In genomic region chr5:111234125-111234524, GRCh38 we compare ENCODE assay signal across 16 cellular contexts.
DNase-seq lines count a peak whose midpoint lies in the region; ATAC-seq and TF ChIP-seq lines count a peak whose summit lies in the region.
"Had no signal": no experiment of that assay in that cellular context is flagged by ENCODE, and none has a peak within 500 bp of the region (broad histone marks: within the 10 kb centered on the region; RNA-seq: fewer than 3 reads in every experiment).

No MANE protein-coding gene starts in this region.

- H3K9ac ChIP-seq in OCI-LY1 (ENCODE audit: low read length) = peak overlapping the region; percentile 61

- no peaks in the 10 kb centered on the region for H3K27me3 Mint-ChIP-seq in activated T-cell treated with anti-CD3 and anti-CD28 coated beads, Interleukin-2, amount 50 U/mL, for 24 hours
- H3K27me3 Mint-ChIP-seq in memory B cell = peaks cover 3% of the 10 kb centered on the region
- H3K27me3 Mint-ChIP-seq: activated B cell treated with CpG ODN at 0.5 μM for 24 hours had no signal

- H2AFZ ChIP-seq in OCI-LY1 (ENCODE audit: low read length) = no peak overlapping the region

- H3F3A ChIP-seq in OCI-LY1 (ENCODE audit: insufficient read depth, low read length) = peaks cover 14% of the 10 kb centered on the region; the same call in 1 of the 2 replicates

- no peaks in the 10 kb centered on the region for H4K20me1 ChIP-seq in OCI-LY1 (ENCODE audit: insufficient read depth, low read length)

- H3K4me3 ChIP-seq in OCI-LY1 (ENCODE audit: low read depth, low read length, poor library complexity, severe bottlenecking) = peak overlapping the region; percentile 43
- H3K4me3 ChIP-seq: cardiac muscle cell, HAP-1, mucosa of descending colon, psoas muscle had no signal

- peak; percentile 28 for ATAC-seq in HG02610 (IDR thresholded peaks at IDR 0.05; ENCODE audit: unreplicated experiment)
- no peak for ATAC-seq in memory B cell (ENCODE audit: low read depth)
- ATAC-seq: mucosa of descending colon, psoas muscle had no signal

- H3K79me2 ChIP-seq in OCI-LY1 (ENCODE audit: insufficient read depth, low read length) = peaks cover 99% of the 10 kb centered on the region

- peak overlapping the region; percentile 98 for H3K27ac ChIP-seq in OCI-LY1 (ENCODE audit: low read depth, low read length, poor library complexity, severe bottlenecking)
- H3K27ac ChIP-seq: cardiac muscle cell, psoas muscle had no signal

- no peaks in the 10 kb centered on the region for H3K9me3 Mint-ChIP-seq in activated T-cell treated with anti-CD3 and anti-CD28 coated beads, Interleukin-2, amount 50 U/mL, for 24 hours
- H3K9me3 Mint-ChIP-seq in memory B cell = no peaks in the 10 kb centered on the region
- H3K9me3 Mint-ChIP-seq: activated B cell treated with CpG ODN at 0.5 μM for 24 hours had no signal

- no peaks in the 10 kb centered on the region for H3K27me3 ChIP-seq in OCI-LY1 (ENCODE audit: insufficient read depth, low read length)
- H3K27me3 ChIP-seq: cardiac muscle cell had no signal

- no peaks in the 10 kb centered on the region for H3K9me2 ChIP-seq in OCI-LY1 (ENCODE audit: low read depth, low read length)

- no peaks in the 10 kb centered on the region for H3K9me3 ChIP-seq in OCI-LY1 (ENCODE audit: low read length)
- H3K9me3 ChIP-seq: HAP-1, mucosa of descending colon, psoas muscle had no signal

- H3K4me3 Mint-ChIP-seq in activated T-cell treated with anti-CD3 and anti-CD28 coated beads, Interleukin-2, amount 50 U/mL, for 24 hours = peak overlapping the region; percentile 42
- peak overlapping the region; percentile 53 for H3K4me3 Mint-ChIP-seq in memory B cell
- H3K4me3 Mint-ChIP-seq: activated B cell treated with CpG ODN at 0.5 μM for 24 hours had no signal

- H3K4me1 Mint-ChIP-seq in activated T-cell treated with anti-CD3 and anti-CD28 coated beads, Interleukin-2, amount 50 U/mL, for 24 hours (ENCODE audit: low read depth) = peaks cover 94% of the 10 kb centered on the region
- H3K4me1 Mint-ChIP-seq in memory B cell = peaks cover 7% of the 10 kb centered on the region

- TF ChIP-seq CTCF in OCI-LY1 (IDR thresholded peaks at IDR 0.05; ENCODE audit: low read length) = no peak

- peaks cover 7% of the 10 kb centered on the region for H3K36me3 Mint-ChIP-seq in activated T-cell treated with anti-CD3 and anti-CD28 coated beads, Interleukin-2, amount 50 U/mL, for 24 hours (ENCODE audit: low read depth)
- H3K36me3 Mint-ChIP-seq in memory B cell = no peaks in the 10 kb centered on the region

- peaks cover 3% of the 10 kb centered on the region; the same call in 1 of the 2 replicates for H3K36me3 ChIP-seq in OCI-LY1 (ENCODE audit: insufficient read depth, low read length)
- H3K36me3 ChIP-seq: cardiac muscle cell, HAP-1 had no signal

- H3K4me1 ChIP-seq in OCI-LY1 (ENCODE audit: insufficient read depth, low read length, severe bottlenecking) = peaks cover 100% of the 10 kb centered on the region
- H3K4me1 ChIP-seq: HAP-1, psoas muscle had no signal

- H3K27ac Mint-ChIP-seq in activated T-cell treated with anti-CD3 and anti-CD28 coated beads, Interleukin-2, amount 50 U/mL, for 24 hours = peak overlapping the region; percentile 92
- no peak overlapping the region for H3K27ac Mint-ChIP-seq in memory B cell
- H3K27ac Mint-ChIP-seq: activated B cell treated with CpG ODN at 0.5 μM for 24 hours had no signal

- H3K4me2 ChIP-seq in OCI-LY1 (ENCODE audit: low read length) = peak overlapping the region; percentile 70

- DNase-seq in activated T-cell treated with anti-CD3 and anti-CD28 coated beads, Interleukin-2, amount 50 U/mL, for 24 hours = no peak
- DNase-seq in activated T-cell treated with anti-CD3 and anti-CD28 coated beads for 4 hours (no peak), memory B cell (ENCODE audit: low spot score in 2 of 2) (no peak), CD1c-positive myeloid dendritic cell (ENCODE audit: extremely low spot score) (no peak), HPDE6-E6E7 (ENCODE audit: extremely low spot score) (no peak), NCI-H2196 treated with DMSO at 0.1 percent for 48 hours (lab: John Stamatoyannopoulos, UW; ENCODE audit: unreplicated experiment) (no peak)
- DNase-seq: ACHN; activated B cell treated with CpG ODN at 0.5 μM for 24 hours; activated effector memory CD4-positive, alpha-beta T cell treated with anti-CD3 and anti-CD28 coated beads, Interleukin-2, amount 50 U/mL, for 16 hours; islet precursor cell; mucosa of descending colon; psoas muscle had no signal
